ENCODE assay signal across 1 cellular context in genomic region chr4:42278709-42279324, GRCh38.
TF ChIP-seq lines count a peak whose summit lies in the region.

No MANE protein-coding gene starts in this region.

TF ChIP-seq in WTC11, 78 proteins besides CTCF, POLR2A, EP300 and RAD21 (continued from another document):
- TF ChIP-seq KAT7 (CRISPR knock-in tag; IDR thresholded peaks at IDR 0.05; ENCODE audit: borderline replicate concordance) (no peak), ATF1 (CRISPR knock-in tag; IDR thresholded peaks at IDR 0.05) (no peak), ZNF232 (CRISPR knock-in tag; IDR thresholded peaks at IDR 0.05) (no peak)
